ENCODE assay signal across 11 cellular contexts in genomic region chr2:214310319-214310718, GRCh38.
DNase-seq lines count a peak whose midpoint lies in the region; ATAC-seq and TF ChIP-seq lines count a peak whose summit lies in the region.
"Had no signal": no experiment of that assay in that cellular context is flagged by ENCODE, and none has a peak within 500 bp of the region (broad histone marks: within the 10 kb centered on the region; RNA-seq: fewer than 3 reads in every experiment).

No MANE protein-coding gene starts in this region.

- H3K4me3 Mint-ChIP-seq in activated naive CD8-positive, alpha-beta T cell treated with anti-CD3 and anti-CD28 coated beads for 36 hours = no peak overlapping the region
- H3K4me3 Mint-ChIP-seq: CD4-positive, CD25-positive, alpha-beta regulatory T cell; natural killer cell had no signal

- no peaks in the 10 kb centered on the region for H3K27me3 ChIP-seq in Peyer's patch
- H3K27me3 ChIP-seq in gastroesophageal sphincter = no peaks in the 10 kb centered on the region

- peaks cover 7% of the 10 kb centered on the region for H3K9me3 Mint-ChIP-seq in activated naive CD8-positive, alpha-beta T cell treated with anti-CD3 and anti-CD28 coated beads for 36 hours

- H3K4me3 ChIP-seq in cardiac fibroblast (replicated peaks in 1 of 2; ENCODE audit: low read depth in 2 of 2, low read length in 2 of 2) (no peak overlapping the region), Peyer's patch (no peak overlapping the region), gastroesophageal sphincter (no peak overlapping the region)

- H3K27ac Mint-ChIP-seq in activated naive CD8-positive, alpha-beta T cell treated with anti-CD3 and anti-CD28 coated beads for 36 hours = no peak overlapping the region
- H3K27ac Mint-ChIP-seq: CD4-positive, CD25-positive, alpha-beta regulatory T cell; natural killer cell had no signal

- TF ChIP-seq EP300 in gastroesophageal sphincter (IDR thresholded peaks at IDR 0.05) = no peak

- no peaks in the 10 kb centered on the region for H3K4me1 Mint-ChIP-seq in activated naive CD8-positive, alpha-beta T cell treated with anti-CD3 and anti-CD28 coated beads for 36 hours
- H3K4me1 Mint-ChIP-seq: CD4-positive, CD25-positive, alpha-beta regulatory T cell; natural killer cell had no signal

- peak; percentile 22 for TF ChIP-seq CTCF in AG09319 (IDR thresholded peaks at IDR 0.05; ENCODE audit: low read depth, low read length)
- TF ChIP-seq CTCF in cardiac fibroblast (IDR thresholded peaks at IDR 0.05; ENCODE audit: low read depth, low read length) = peak; percentile 19
- TF ChIP-seq CTCF in Peyer's patch (IDR thresholded peaks at IDR 0.05) = no peak
- no peak for TF ChIP-seq CTCF in gastroesophageal sphincter (IDR thresholded peaks at IDR 0.05)

- H3K36me3 ChIP-seq in Peyer's patch (no peaks in the 10 kb centered on the region), gastroesophageal sphincter (no peaks in the 10 kb centered on the region)

- TF ChIP-seq POLR2A in Peyer's patch (IDR thresholded peaks at IDR 0.05) (no peak), gastroesophageal sphincter (IDR thresholded peaks at IDR 0.05) (no peak)

- H3K4me1 ChIP-seq in Peyer's patch (no peaks in the 10 kb centered on the region), gastroesophageal sphincter (no peaks in the 10 kb centered on the region)

- H3K36me3 Mint-ChIP-seq in activated naive CD8-positive, alpha-beta T cell treated with anti-CD3 and anti-CD28 coated beads for 36 hours = no peaks in the 10 kb centered on the region
- H3K36me3 Mint-ChIP-seq: CD4-positive, CD25-positive, alpha-beta regulatory T cell; natural killer cell had no signal

- DNase-seq in AG09319 (ENCODE audit: extremely low read depth, low read depth) (no peak), cardiac fibroblast (ENCODE audit: low read depth in 2 of 2) (peak in 1 of 2 donors; percentile 6), Peyer's patch (no peak)
- DNase-seq in activated naive CD8-positive, alpha-beta T cell treated with anti-CD3 and anti-CD28 coated beads for 36 hours = no peak
- DNase-seq: CD4-positive, CD25-positive, alpha-beta regulatory T cell; natural killer cell had no signal

- H3K9me3 ChIP-seq in Peyer's patch = no peaks in the 10 kb centered on the region
- peaks cover 0 to 3% (median 0%) of the 10 kb centered on the region in 3 donors for H3K9me3 ChIP-seq in gastroesophageal sphincter

- H3K27ac ChIP-seq in Peyer's patch = no peak overlapping the region
- H3K27ac ChIP-seq in gastroesophageal sphincter = no peak overlapping the region
- H3K27ac ChIP-seq: epithelial cell of prostate had no signal

- no peaks in the 10 kb centered on the region for H3K27me3 Mint-ChIP-seq in activated naive CD8-positive, alpha-beta T cell treated with anti-CD3 and anti-CD28 coated beads for 36 hours
- H3K27me3 Mint-ChIP-seq: CD4-positive, CD25-positive, alpha-beta regulatory T cell had no signal

- ATAC-seq in GM19397 (IDR thresholded peaks at IDR 0.05; ENCODE audit: unreplicated experiment) (peak; percentile 57), HG03196 (IDR thresholded peaks at IDR 0.05; ENCODE audit: unreplicated experiment) (peak; percentile 79), gastroesophageal sphincter (no peak)
- no peak for ATAC-seq in activated CD4-positive, CD25-positive, alpha-beta regulatory T cell treated with anti-CD3 and anti-CD28 coated beads, Interleukin-2, amount 50 U/mL, for 24 hours
- ATAC-seq: natural killer cell had no signal

Comparison
In these comparisons a context has a peak if more than half of its experiments do, and no peak if none do; other contexts are left out.
1. CTCF ChIP-seq: peak in AG09319 (single experiment) and cardiac fibroblast (single experiment); none in Peyer's patch (0 of 6) and gastroesophageal sphincter (0 of 4).
2. ATAC-seq: peak in GM19397 (single experiment) and HG03196 (single experiment); none in gastroesophageal sphincter (single experiment) and activated CD4-positive, CD25-positive, alpha-beta regulatory T cell treated with anti-CD3 and anti-CD28 coated beads, Interleukin-2, amount 50 U/mL, for 24 hours (0 of 2).